20 cellular contexts compared by ENCODE assay signal in genomic region chr3:150490212-150490611, GRCh38. TPM values are rescaled to one million over a fixed set of nuclear protein-coding genes. Genes with fewer than 3 reads are reported as not detected.
DNase-seq lines count a peak whose midpoint lies in the region; ATAC-seq, FAIRE-seq and TF ChIP-seq lines count a peak whose summit lies in the region.
"Had no signal": no experiment of that assay in that cellular context is flagged by ENCODE, and none has a peak within 500 bp of the region (broad histone marks: within the 10 kb centered on the region; RNA-seq: fewer than 3 reads in every experiment).

No MANE protein-coding gene starts in this region.

- H3K27ac ChIP-seq in K562 (ENCODE audit: extremely low read depth, low read depth, low read length) (no peak overlapping the region), right lobe of liver (no peak overlapping the region)
- H3K27ac ChIP-seq: A549 had no signal

- peak; percentile 26 for DNase-seq in NCI-H226
- DNase-seq in K562 (ENCODE audit: extremely low read depth in 1 of 4, low spot score in 3 of 4): no peak
- no peak for DNase-seq in left colon
- DNase-seq in right lobe of liver: no peak
- DNase-seq in effector memory CD8-positive, alpha-beta T cell: no peak
- DNase-seq in AG20443 (ENCODE audit: low spot score): no peak
- DNase-seq in lower leg skin (ENCODE audit: low spot score in 2 of 2): no peak
- no peak for DNase-seq in SKM-1 (lab: John Stamatoyannopoulos, UW; ENCODE audit: unreplicated experiment)
- DNase-seq: 8988T; ACHN; C1 segment of cervical spinal cord; CD4-positive, alpha-beta memory T cell; DMS153; DND-41; GOT3; HFFc6 had no signal

- H3K4me2 ChIP-seq in K562 (ENCODE audit: insufficient read depth, low read length): no peak overlapping the region
- H3K4me2 ChIP-seq: A549 had no signal

- POLR2A ChIA-PET in K562 (lab: Yijun Ruan, JAX): interaction anchor here (0.6 to 1.1 kb wide), 2 partner anchors 80 to 1520 kb away, joined by 3 to 5 read pairs; no protein-coding TSS in a partner anchor

- TF ChIP-seq POLR2A in K562 (conservative IDR thresholded peaks at IDR 0.05) (no peak), right lobe of liver (IDR thresholded peaks at IDR 0.05) (no peak), lower leg skin (IDR thresholded peaks at IDR 0.05) (no peak)

- FAIRE-seq in K562 (lab: Jason Lieb, UNC): no peak
- FAIRE-seq: G401.6, GM12892 had no signal

- no peak overlapping the region for H3K4me3 ChIP-seq in K562
- no peak overlapping the region for H3K4me3 ChIP-seq in right lobe of liver
- H3K4me3 ChIP-seq in lower leg skin (ENCODE audit: low read depth, poor library complexity, severe bottlenecking): no peak overlapping the region
- H3K4me3 ChIP-seq: A549, HAP-1 had no signal

- H3K36me3 Mint-ChIP-seq in effector memory CD8-positive, alpha-beta T cell (ENCODE audit: insufficient read depth): no peaks in the 10 kb centered on the region

- no peak overlapping the region for H3K27ac Mint-ChIP-seq in effector memory CD8-positive, alpha-beta T cell
- H3K27ac Mint-ChIP-seq: CD4-positive, alpha-beta memory T cell; HFFc6 had no signal

- no peak for TF ChIP-seq EP300 in K562 (IDR thresholded peaks at IDR 0.05; ENCODE audit: low read length)

- no peak overlapping the region for H3K4me3 Mint-ChIP-seq in effector memory CD8-positive, alpha-beta T cell
- H3K4me3 Mint-ChIP-seq: CD4-positive, alpha-beta memory T cell; HFFc6 had no signal

- no peaks in the 10 kb centered on the region for H3K9me3 Mint-ChIP-seq in effector memory CD8-positive, alpha-beta T cell

- ATAC-seq in K562: peak; percentile 49
- ATAC-seq in left colon: peak; percentile 93
- ATAC-seq in right lobe of liver: peak; percentile 58 to 79 (median 64)
- ATAC-seq in effector memory CD8-positive, alpha-beta T cell (replicated peaks): no peak
- ATAC-seq: A549 had no signal

- no peaks in the 10 kb centered on the region for H3K9me1 ChIP-seq in K562 (ENCODE audit: control insufficient read depth, insufficient read depth, low read length)

- CTCF ChIA-PET in K562 (lab: Yijun Ruan, JAX; ENCODE audit: low intra/inter-chr PET ratio): no interaction called here

- in situ Hi-C loops in K562 (cut with MboI): loop anchor here (5.0 kb wide), 1 partner anchor 78 kb away; no protein-coding TSS in a partner anchor

- no peak for TF ChIP-seq RAD21 in K562 (CRISPR knock-in tag; conservative IDR thresholded peaks at IDR 0.05 in 1 of 2, IDR thresholded peaks at IDR 0.05 in 1 of 2)

- H3K4me1 ChIP-seq in K562 (replicated peaks in 1 of 2; ENCODE audit: control insufficient read depth in 2 of 2, insufficient read depth in 2 of 2, low read length in 2 of 2) (peaks cover 0 to 10% of the 10 kb centered on the region in 2 experiments; a peak in 3 of 5 replicates), right lobe of liver (no peaks in the 10 kb centered on the region)
- H3K4me1 ChIP-seq: HAP-1 had no signal

- intact Hi-C loops in K562 (cut with micrococcal nuclease) (loop anchor here (10.0 kb wide), 1 partner anchor 555 kb away; no protein-coding TSS in a partner anchor), left colon (cut with DNase I, micrococcal nuclease) (loop anchor here (10.0 kb wide), 3 partner anchors 75 to 255 kb away; no protein-coding TSS in a partner anchor), right lobe of liver (cut with DNase I) (loop anchor here in 1 of 2 donors (10.0 kb wide), 1 partner anchor 195 kb away; no protein-coding TSS in a partner anchor), lower leg skin (cut with DNase I; ENCODE audit: low total_unique reads) (loop anchor here (10.0 kb wide), 2 partner anchors 75 to 265 kb away; no protein-coding TSS in a partner anchor)

- no peaks in the 10 kb centered on the region for H3K4me1 Mint-ChIP-seq in effector memory CD8-positive, alpha-beta T cell (ENCODE audit: low read depth in 2 of 2)
- H3K4me1 Mint-ChIP-seq: CD4-positive, alpha-beta memory T cell had no signal

- H3K9me3 ChIP-seq in K562 (replicated peaks; ENCODE audit: control insufficient read depth, insufficient read depth, low read depth, low read length) (peaks cover 3% of the 10 kb centered on the region; the same call in 1 of the 2 replicates), right lobe of liver (no peaks in the 10 kb centered on the region)
- H3K9me3 ChIP-seq: HAP-1 had no signal

- H2AFZ ChIP-seq in K562 (ENCODE audit: low read depth, low read length): peak overlapping the region; percentile 28; the same call in 1 of the 2 replicates

- H3K27me3 Mint-ChIP-seq in effector memory CD8-positive, alpha-beta T cell: no peaks in the 10 kb centered on the region
- H3K27me3 Mint-ChIP-seq: CD4-positive, alpha-beta memory T cell had no signal

- H3K9ac ChIP-seq in K562 (ENCODE audit: insufficient read depth in 1 of 2, low read depth in 2 of 2, low read length in 2 of 2): no peak overlapping the region

- H3K79me2 ChIP-seq in K562 (ENCODE audit: control insufficient read depth, insufficient read depth, low read length): no peaks in the 10 kb centered on the region

- TF ChIP-seq CTCF in K562 (IDR thresholded peaks at IDR 0.05 in 2 of 3, conservative IDR thresholded peaks at IDR 0.05 in 1 of 3; ENCODE audit: insufficient read depth in 2 of 3, low read depth in 1 of 3, low read length in 3 of 3): no peak
- no peak for TF ChIP-seq CTCF in right lobe of liver (IDR thresholded peaks at IDR 0.05)
- TF ChIP-seq CTCF in lower leg skin (IDR thresholded peaks at IDR 0.05): no peak

- H3K27me3 ChIP-seq in K562 (ENCODE audit: control insufficient read depth in 2 of 2, insufficient read depth in 2 of 2, low read length in 2 of 2): no peaks in the 10 kb centered on the region
- no peaks in the 10 kb centered on the region for H3K27me3 ChIP-seq in right lobe of liver

- no peaks in the 10 kb centered on the region for H4K20me1 ChIP-seq in K562 (replicated peaks; ENCODE audit: control insufficient read depth, insufficient read depth, low read length)

- H3K36me3 ChIP-seq in K562 (ENCODE audit: control insufficient read depth, insufficient read depth, low read length) (no peaks in the 10 kb centered on the region), right lobe of liver (no peaks in the 10 kb centered on the region)
- H3K36me3 ChIP-seq: HAP-1 had no signal

- BruUV-seq in K562 (replicated peaks; lab: Mats Ljungman, UMichigan): no TSS peak

TF ChIP-seq in K562, 482 proteins besides CTCF, POLR2A, EP300 and RAD21:
- no peak for TF ChIP-seq NEUROD1 (IDR thresholded peaks at IDR 0.05; ENCODE audit: borderline replicate concordance, low read depth, low read length, partially characterized antibody)
- TF ChIP-seq MED1 (CRISPR knock-in tag; IDR thresholded peaks at IDR 0.05; ENCODE audit: borderline replicate concordance): no peak
- no peak for TF ChIP-seq SIRT6 (IDR thresholded peaks at IDR 0.05; ENCODE audit: low read depth, low read length)

RNA-seq across cellular contexts. Expression of gene SERP1, which starts 56.1 kb away (rescaled TPM):
- 47.1 and 59.9 TPM in 2 replicates for total RNA-seq in K562 (2011; cell fraction: chromatin; rRNA removed; ENCODE audit: low replicate concordance)
- total RNA-seq in K562 (2011; cell fraction: nucleolus; rRNA removed): 50.2 and 53.3 TPM in 2 replicates
- 57.8 and 84.3 TPM in 2 replicates for total RNA-seq in K562 (2011; cell fraction: nucleoplasm; rRNA removed)
- 443 and 512 TPM in 2 replicates for total RNA-seq in K562 (2014; rRNA removed)
- 121 and 129 TPM in 2 replicates for total RNA-seq in K562 (2014; rRNA removed; fragmentation: Illumina TruSeq; extraction: Trizol)
- total RNA-seq in K562 (2015; rRNA removed; fragmentation: Illumina TruSeq; extraction: Trizol): 101 and 109 TPM in 2 replicates
- 147 TPM in 2 replicates for total RNA-seq in K562 (2021)
- polyA plus RNA-seq in K562 (2011; rRNA removed): 122 and 142 TPM in 2 replicates
- 93.1 and 259 TPM in 2 replicates for polyA plus RNA-seq in K562 (2011; cell fraction: cytosol; rRNA removed)
- 80.0 and 102 TPM in 2 replicates for polyA plus RNA-seq in K562 (2011; cell fraction: nucleus; rRNA removed)
- polyA plus RNA-seq in K562 (2012): 134 and 164 TPM in 2 replicates
- polyA plus RNA-seq in K562 (2014; fragmentation: Illumina TruSeq; extraction: Trizol): 85.2 and 94.4 TPM in 2 replicates
- polyA plus RNA-seq in K562 (2014; fragmentation: Nextera tagmentation; extraction: Ambion mirVana): 10 to 100 TPM; 38.6 to 42.4 TPM
- 190 and 246 TPM in 2 replicates for polyA plus RNA-seq in K562 (2014; rRNA removed)
- polyA minus RNA-seq in K562 (2011; rRNA and poly(A)+ RNA removed): 93.5 and 108 TPM in 2 replicates
- polyA minus RNA-seq in K562 (2011; cell fraction: cytosol; rRNA and poly(A)+ RNA removed): 88.9 and 124 TPM in 2 replicates
- polyA minus RNA-seq in K562 (2011; cell fraction: nucleus; rRNA and poly(A)+ RNA removed): 71.1 and 134 TPM in 2 replicates
- total RNA-seq in left colon: 100 to 1,000 TPM in 1 of 2 donors, 10 to 100 TPM in 1; 85.0 to 104 TPM
- total RNA-seq in right lobe of liver: 100 to 1,000 TPM in 2 of 6 experiments, 10 to 100 TPM in 4; 65.6 to 367 (median 92.4) TPM
- total RNA-seq in lower leg skin: 100 to 1,000 TPM; 155 to 282 (median 197) TPM

RNA-seq across cellular contexts. Expression of gene EIF2A, which starts 56.4 kb away (rescaled TPM):
- 108 and 296 TPM in 2 replicates for total RNA-seq in K562 (2011; cell fraction: chromatin; rRNA removed; ENCODE audit: low replicate concordance)
- 44.5 and 67.6 TPM in 2 replicates for total RNA-seq in K562 (2011; cell fraction: nucleolus; rRNA removed)
- 111 and 161 TPM in 2 replicates for total RNA-seq in K562 (2011; cell fraction: nucleoplasm; rRNA removed)
- total RNA-seq in K562 (2014; rRNA removed): 99.8 and 168 TPM in 2 replicates
- 178 and 206 TPM in 2 replicates for total RNA-seq in K562 (2014; rRNA removed; fragmentation: Illumina TruSeq; extraction: Trizol)
- 139 and 146 TPM in 2 replicates for total RNA-seq in K562 (2015; rRNA removed; fragmentation: Illumina TruSeq; extraction: Trizol)
- 106 and 115 TPM in 2 replicates for total RNA-seq in K562 (2021)
- 181 and 193 TPM in 2 replicates for polyA plus RNA-seq in K562 (2011; rRNA removed)
- 67.1 and 141 TPM in 2 replicates for polyA plus RNA-seq in K562 (2011; cell fraction: cytosol; rRNA removed)
- polyA plus RNA-seq in K562 (2011; cell fraction: nucleus; rRNA removed): 51.4 and 121 TPM in 2 replicates
- 77.8 and 158 TPM in 2 replicates for polyA plus RNA-seq in K562 (2012)
- polyA plus RNA-seq in K562 (2014; fragmentation: Illumina TruSeq; extraction: Trizol): 158 and 192 TPM in 2 replicates
- 100 to 1,000 TPM; 130 to 172 TPM for polyA plus RNA-seq in K562 (2014; fragmentation: Nextera tagmentation; extraction: Ambion mirVana)
- polyA plus RNA-seq in K562 (2014; rRNA removed): 129 and 166 TPM in 2 replicates
- polyA minus RNA-seq in K562 (2011; rRNA and poly(A)+ RNA removed): 237 and 320 TPM in 2 replicates
- polyA minus RNA-seq in K562 (2011; cell fraction: cytosol; rRNA and poly(A)+ RNA removed): 80.2 and 84.4 TPM in 2 replicates
- polyA minus RNA-seq in K562 (2011; cell fraction: nucleus; rRNA and poly(A)+ RNA removed): 63.4 and 106 TPM in 2 replicates
- 10 to 100 TPM; 56.7 to 72.2 TPM for total RNA-seq in left colon
- total RNA-seq in right lobe of liver: 10 to 100 TPM; 29.8 to 89.9 (median 39.4) TPM
- total RNA-seq in lower leg skin: 100 to 1,000 TPM; 132 to 223 (median 187) TPM
